ENCODE assay signal across 18 cellular contexts in the genomic region with DNA sequence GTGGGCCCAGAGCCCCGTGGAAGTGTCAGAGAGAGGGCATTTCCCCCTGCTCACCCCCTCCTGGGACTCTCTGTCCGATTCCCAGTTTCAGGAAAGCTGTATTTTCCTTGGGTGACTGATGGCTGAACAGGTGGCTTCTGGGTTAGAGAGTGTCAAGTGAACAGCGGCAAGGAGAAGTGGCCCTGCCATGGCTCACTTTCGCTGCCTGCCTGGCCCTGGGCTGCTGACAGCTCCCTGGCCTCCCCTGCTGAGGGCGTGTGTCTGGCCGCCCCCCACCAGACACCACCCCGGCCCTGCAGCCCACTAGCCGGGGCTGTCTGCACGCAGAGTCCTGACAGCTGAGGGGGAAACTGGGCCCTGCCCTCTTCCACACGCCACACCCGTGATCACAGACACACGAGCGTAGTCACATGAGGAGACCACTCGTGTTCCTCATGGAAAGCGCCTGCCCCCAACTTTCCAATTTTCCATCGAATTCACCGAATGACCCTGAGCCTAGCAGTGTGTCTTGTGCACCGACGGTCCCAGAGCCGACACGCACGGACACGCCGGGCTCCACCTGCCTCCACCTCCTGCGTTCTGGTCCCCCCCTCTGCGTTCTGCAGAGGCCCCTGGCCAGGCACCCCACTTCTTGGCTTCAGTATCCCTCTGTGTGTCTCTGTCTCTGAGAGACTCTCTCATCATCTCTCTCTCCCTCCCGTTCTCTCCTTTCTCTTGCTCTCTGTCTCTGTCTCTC.
A peak's percentile ranks its signal among the peaks of the same experiment; 100 is the strongest.
DNase-seq lines count a peak whose midpoint lies in the region; ATAC-seq and TF ChIP-seq lines count a peak whose summit lies in the region.
"Had no signal": no experiment of that assay in that cellular context is flagged by ENCODE, and none has a peak within 500 bp of the region (broad histone marks: within the 10 kb centered on the region; RNA-seq: fewer than 3 reads in every experiment).

No MANE protein-coding gene starts in this region.

- TF ChIP-seq EP300 in stomach (IDR thresholded peaks at IDR 0.05): no peak

- no peak overlapping the region for H3K27ac Mint-ChIP-seq in GM23338
- H3K27ac Mint-ChIP-seq: CD4-positive, alpha-beta memory T cell had no signal

- H4K20me1 ChIP-seq in GM23338 (replicated peaks; ENCODE audit: insufficient read depth) (no peaks in the 10 kb centered on the region), PC-3 (ENCODE audit: low read length) (no peaks in the 10 kb centered on the region)

- no peak overlapping the region for H3K4me3 ChIP-seq in GM23338
- H3K4me3 ChIP-seq in HEK293 (ENCODE audit: low read depth, low read length): no peak overlapping the region
- no peak overlapping the region for H3K4me3 ChIP-seq in right atrium auricular region
- no peak overlapping the region for H3K4me3 ChIP-seq in prostate gland
- no peak overlapping the region for H3K4me3 ChIP-seq in stomach
- H3K4me3 ChIP-seq in PC-3 (ENCODE audit: low read length): no peak overlapping the region
- H3K4me3 ChIP-seq: BLaER1, HAP-1, PC-9 had no signal

- TF ChIP-seq CTCF in GM23338 (conservative IDR thresholded peaks at IDR 0.05; ENCODE audit: low read depth in 2 of 2): no peak
- TF ChIP-seq CTCF in HEK293 (tag by site-specific recombination; IDR thresholded peaks at IDR 0.05): no peak
- TF ChIP-seq CTCF in right atrium auricular region (IDR thresholded peaks at IDR 0.05): no peak
- no peak for TF ChIP-seq CTCF in prostate gland (IDR thresholded peaks at IDR 0.05)
- no peak for TF ChIP-seq CTCF in stomach (IDR thresholded peaks at IDR 0.05)
- no peak for TF ChIP-seq CTCF in PC-3 (conservative IDR thresholded peaks at IDR 0.05; ENCODE audit: low read depth, low read length)

- peaks cover 4% of the 10 kb centered on the region; the same call in 2 of the 3 replicates for H3K36me3 Mint-ChIP-seq in GM23338 (ENCODE audit: low read depth)
- H3K36me3 Mint-ChIP-seq: CD4-positive, alpha-beta memory T cell had no signal

- H3K4me2 ChIP-seq in GM23338 (no peak overlapping the region), PC-3 (ENCODE audit: low read length) (no peak overlapping the region)
- H3K4me2 ChIP-seq: BLaER1, PC-9 had no signal

- H3K4me1 ChIP-seq in GM23338 (ENCODE audit: insufficient read depth): peaks cover 22% of the 10 kb centered on the region
- no peaks in the 10 kb centered on the region for H3K4me1 ChIP-seq in HEK293 (ENCODE audit: control insufficient read depth, insufficient read depth, low read length)
- peaks cover 0 to 42% of the 10 kb centered on the region in 2 donors for H3K4me1 ChIP-seq in right atrium auricular region
- H3K4me1 ChIP-seq in prostate gland (replicated peaks): peaks cover 18% of the 10 kb centered on the region
- H3K4me1 ChIP-seq in stomach: peaks cover 0 to 15% (median 14%) of the 10 kb centered on the region in 4 donors
- H3K4me1 ChIP-seq in PC-3 (ENCODE audit: insufficient read depth, low read length): no peaks in the 10 kb centered on the region
- H3K4me1 ChIP-seq: BLaER1, HAP-1 had no signal

- no peaks in the 10 kb centered on the region for H3K79me2 ChIP-seq in GM23338 (replicated peaks; ENCODE audit: insufficient read depth)
- H3K79me2 ChIP-seq in PC-3 (ENCODE audit: low read length): no peaks in the 10 kb centered on the region

- H3K36me3 ChIP-seq in GM23338 (ENCODE audit: insufficient read depth) (no peaks in the 10 kb centered on the region), HEK293 (ENCODE audit: control insufficient read depth in 2 of 2, insufficient read depth in 1 of 2, low read length in 2 of 2) (no peaks in the 10 kb centered on the region), right atrium auricular region (no peaks in the 10 kb centered on the region), prostate gland (no peaks in the 10 kb centered on the region), stomach (no peaks in the 10 kb centered on the region), PC-3 (ENCODE audit: low read depth, low read length) (no peaks in the 10 kb centered on the region)
- H3K36me3 ChIP-seq: BLaER1, HAP-1 had no signal

- no peak for DNase-seq in GM23338 (ENCODE audit: low spot score)
- DNase-seq in right atrium auricular region (ENCODE audit: low spot score): no peak
- no peak for DNase-seq in prostate gland (ENCODE audit: low spot score)
- DNase-seq in stomach: no peak
- no peak for DNase-seq in PC-3
- no peak for DNase-seq in activated CD4-positive, alpha-beta T cell treated with anti-CD3 and anti-CD28 coated beads, Interleukin-2, amount 50 U/mL, for 1 hour
- DNase-seq in NCI-H526 (lab: John Stamatoyannopoulos, UW): no peak
- DNase-seq: CD4-positive, alpha-beta memory T cell; DMS153; GDM1; NCI-H1417 treated with DMSO at 0.1 percent for 48 hours; NCI-H187 treated with DMSO at 0.1 percent for 48 hours; NCI-H82; PC-9 had no signal

- ATAC-seq in GM23338 (no peak), PC-3 (no peak)

- H3K9me2 ChIP-seq in GM23338 (ENCODE audit: insufficient read depth) (peaks cover 3% of the 10 kb centered on the region; the same call in 1 of the 2 replicates), PC-3 (replicated peaks; ENCODE audit: low read length) (no peaks in the 10 kb centered on the region)

- H3K9me3 ChIP-seq in HEK293 (ENCODE audit: control insufficient read depth, insufficient read depth, low read depth, low read length) (no peaks in the 10 kb centered on the region), right atrium auricular region (no peaks in the 10 kb centered on the region), prostate gland (no peaks in the 10 kb centered on the region), stomach (no peaks in the 10 kb centered on the region), PC-3 (ENCODE audit: low read length) (no peaks in the 10 kb centered on the region)
- H3K9me3 ChIP-seq: BLaER1 had no signal

- H3K27ac ChIP-seq in GM23338 (ENCODE audit: low read depth): no peak overlapping the region
- H3K27ac ChIP-seq in HEK293 (ENCODE audit: extremely low read depth, low read depth, low read length): no peak overlapping the region
- peak overlapping the region; percentile 73 to 88 for H3K27ac ChIP-seq in right atrium auricular region
- peak overlapping the region; percentile 63 to 67 for H3K27ac ChIP-seq in prostate gland
- H3K27ac ChIP-seq in stomach: no peak overlapping the region
- no peak overlapping the region for H3K27ac ChIP-seq in PC-3 (ENCODE audit: low read length)
- H3K27ac ChIP-seq: BLaER1, HL-60, PC-9 had no signal

- H3K27me3 ChIP-seq in GM23338 (ENCODE audit: insufficient read depth) (no peaks in the 10 kb centered on the region), right atrium auricular region (no peaks in the 10 kb centered on the region), prostate gland (replicated peaks; ENCODE audit: insufficient read depth) (no peaks in the 10 kb centered on the region), stomach (peaks cover 0 to 11% (median 0%) of the 10 kb centered on the region in 3 donors), PC-3 (ENCODE audit: low read length) (no peaks in the 10 kb centered on the region)

- H3K9me3 Mint-ChIP-seq in GM23338: peaks cover 10% of the 10 kb centered on the region

- CTCF ChIA-PET in HEK293 (lab: Yijun Ruan, JAX): interaction anchor here (0.5 to 1.7 kb wide), 2 partner anchors 10 to 340 kb away, joined by 3 to 4 read pairs; no protein-coding TSS in a partner anchor
- CTCF ChIA-PET in PC-3 (lab: Charles Lee): no interaction called here

- no peak for TF ChIP-seq POLR2A in prostate gland (IDR thresholded peaks at IDR 0.05)
- TF ChIP-seq POLR2A in stomach (IDR thresholded peaks at IDR 0.05): no peak

- no TSS peak for BruUV-seq in PC-3 (replicated peaks; lab: Mats Ljungman, UMichigan)

- H3K27me3 Mint-ChIP-seq in GM23338 (ENCODE audit: insufficient read depth, low read depth, poor library complexity): peaks cover 4% of the 10 kb centered on the region

- peak overlapping the region; percentile 28; the same call in 1 of the 2 replicates for H2AFZ ChIP-seq in GM23338
- H2AFZ ChIP-seq in PC-3 (ENCODE audit: low read length): no peak overlapping the region
- H2AFZ ChIP-seq: PC-9 had no signal

- H3K9ac ChIP-seq in PC-3 (ENCODE audit: low read length): no peak overlapping the region
- H3K9ac ChIP-seq: BLaER1 had no signal

- intact Hi-C loops in prostate gland (cut with DNase I) (no loop called here), stomach (cut with DNase I; ENCODE audit: low total_unique reads) (no loop called here), PC-3 (cut with micrococcal nuclease) (no loop called here)

- H3K4me3 Mint-ChIP-seq in GM23338: no peak overlapping the region
- H3K4me3 Mint-ChIP-seq: CD4-positive, alpha-beta memory T cell had no signal

- H3K4me1 Mint-ChIP-seq in GM23338: peaks cover 18% of the 10 kb centered on the region
- H3K4me1 Mint-ChIP-seq: CD4-positive, alpha-beta memory T cell had no signal

- POLR2A ChIA-PET in HEK293 (lab: Yijun Ruan, JAX) (no interaction called here), PC-3 (lab: Charles Lee; ENCODE audit: unreplicated experiment) (no interaction called here)

- H3F3A ChIP-seq in GM23338 (replicated peaks; ENCODE audit: low read depth): 0 out of 2 replicates have a peak, but pooled peaks cover 4% of the 10 kb centered on the region
- H3F3A ChIP-seq in PC-3 (ENCODE audit: low read length, unreplicated experiment): no peaks in the 10 kb centered on the region

- 66% methylated on average over 20 of the region's 27 CpGs for WGBS in prostate gland
- WGBS in stomach, 5 donors: 72 to 86% (median 82%) methylated on average over 27 of the region's 27 CpGs

TF ChIP-seq in GM23338, 12 proteins besides CTCF, POLR2A, EP300 and RAD21 (continues in another document):
- no peak for TF ChIP-seq EZH2 (IDR thresholded peaks at IDR 0.05; ENCODE audit: low read depth, unreplicated experiment)
- no peak for TF ChIP-seq JUNB (IDR thresholded peaks at IDR 0.05; ENCODE audit: unreplicated experiment)

TF ChIP-seq in HEK293, 187 proteins besides CTCF, POLR2A, EP300 and RAD21:
- TF ChIP-seq PRDM1 (tag by site-specific recombination; IDR thresholded peaks at IDR 0.05) (0 out of 2 replicates have a peak, but pooled peaks have one; percentile 21), KLF1 (tag by site-specific recombination; IDR thresholded peaks at IDR 0.05) (no peak), ZNF362 (tag by site-specific recombination; IDR thresholded peaks at IDR 0.05) (no peak), ZNF677 (tag by site-specific recombination; IDR thresholded peaks at IDR 0.05) (no peak), EGR2 (tag by site-specific recombination; IDR thresholded peaks at IDR 0.05; ENCODE audit: low read depth) (no peak)
TF ChIP-seq in HEK293: peak in this region for 1.

Comparison
In these comparisons a context has a peak if more than half of its experiments do, and no peak if none do; other contexts are left out.
1. H3K27ac ChIP-seq: peak in right atrium auricular region (2 of 2) and prostate gland (2 of 2); none in GM23338 (single experiment), HEK293 (single experiment), stomach (0 of 5) and PC-3 (single experiment).